Comparison of ENCODE assay signal across 1 cellular context in the genomic region with DNA sequence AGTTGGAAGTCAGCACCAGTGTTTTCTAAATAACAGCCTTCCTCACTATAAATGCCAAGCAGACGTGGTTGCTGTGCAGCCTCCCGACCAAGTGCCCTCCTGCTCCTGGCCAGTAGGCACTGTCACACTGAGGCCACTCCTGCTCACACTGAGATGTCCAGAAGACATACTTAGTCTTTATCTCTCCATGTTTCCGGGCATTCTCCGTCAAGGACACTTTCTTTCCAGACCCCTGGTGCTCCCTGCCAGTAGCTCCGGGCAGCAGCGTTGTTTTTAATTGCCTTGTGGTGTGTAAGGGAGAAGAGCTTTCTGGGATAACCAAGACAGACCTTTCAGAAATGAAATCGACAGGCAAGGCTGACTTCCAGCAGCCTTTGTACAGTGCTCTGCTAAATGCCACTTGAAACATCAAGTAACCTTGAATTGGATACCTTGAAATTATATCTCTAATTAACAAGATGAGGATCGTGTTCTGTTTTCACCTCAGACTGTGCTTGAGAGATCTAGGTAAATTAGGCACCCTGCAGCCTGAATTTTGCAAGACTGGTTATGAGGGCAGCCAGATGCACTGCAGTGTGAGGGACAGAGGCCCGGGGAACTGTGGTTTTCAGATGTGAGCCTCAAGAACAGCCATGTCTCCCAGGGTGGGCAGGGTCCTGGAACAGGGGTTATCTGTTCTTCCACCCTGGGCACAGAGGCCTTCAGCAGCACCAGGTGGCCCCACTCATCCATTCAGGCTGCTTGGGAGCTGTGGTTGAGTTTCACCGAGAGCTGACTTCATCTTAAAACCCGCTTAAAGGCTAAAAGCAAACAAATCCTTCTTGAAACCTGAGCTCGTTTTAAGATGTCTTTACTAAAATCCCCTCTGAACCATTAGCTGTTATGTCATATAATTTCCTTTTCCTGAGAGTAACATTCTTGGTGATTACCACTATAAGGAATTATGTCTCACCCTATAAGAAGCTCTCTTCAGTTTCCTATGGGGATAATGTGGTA.
TF ChIP-seq lines count a peak whose summit lies in the region.

No MANE protein-coding gene starts in this region.

TF ChIP-seq in GM23338, 12 proteins besides CTCF, POLR2A, EP300 and RAD21 (continued from another document):
- no peak for TF ChIP-seq ZNF114 (CRISPR knock-in tag; IDR thresholded peaks at IDR 0.05)
- no peak for TF ChIP-seq EZH2 (IDR thresholded peaks at IDR 0.05; ENCODE audit: low read depth, unreplicated experiment)
- TF ChIP-seq JUNB (IDR thresholded peaks at IDR 0.05; ENCODE audit: unreplicated experiment), result no peak
- no peak for TF ChIP-seq STAT1 (IDR thresholded peaks at IDR 0.05; ENCODE audit: unreplicated experiment)
- no peak for TF ChIP-seq REST (IDR thresholded peaks at IDR 0.05; ENCODE audit: unreplicated experiment)
- no peak for TF ChIP-seq ZNF331 (CRISPR knock-in tag; IDR thresholded peaks at IDR 0.05; ENCODE audit: low read depth)
- TF ChIP-seq POLR2AphosphoS5 (IDR thresholded peaks at IDR 0.05; ENCODE audit: low read depth), result no peak
- TF ChIP-seq, protein P1, sequence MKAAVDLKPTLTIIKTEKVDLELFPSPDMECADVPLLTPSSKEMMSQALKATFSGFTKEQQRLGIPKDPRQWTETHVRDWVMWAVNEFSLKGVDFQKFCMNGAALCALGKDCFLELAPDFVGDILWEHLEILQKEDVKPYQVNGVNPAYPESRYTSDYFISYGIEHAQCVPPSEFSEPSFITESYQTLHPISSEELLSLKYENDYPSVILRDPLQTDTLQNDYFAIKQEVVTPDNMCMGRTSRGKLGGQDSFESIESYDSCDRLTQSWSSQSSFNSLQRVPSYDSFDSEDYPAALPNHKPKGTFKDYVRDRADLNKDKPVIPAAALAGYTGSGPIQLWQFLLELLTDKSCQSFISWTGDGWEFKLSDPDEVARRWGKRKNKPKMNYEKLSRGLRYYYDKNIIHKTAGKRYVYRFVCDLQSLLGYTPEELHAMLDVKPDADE (IDR thresholded peaks at IDR 0.05), result no peak
- no peak for TF ChIP-seq CREB1 (CRISPR knock-in tag; IDR thresholded peaks at IDR 0.05; ENCODE audit: low read depth)
